ENCODE assay signal across 13 cellular contexts in the genomic region with DNA sequence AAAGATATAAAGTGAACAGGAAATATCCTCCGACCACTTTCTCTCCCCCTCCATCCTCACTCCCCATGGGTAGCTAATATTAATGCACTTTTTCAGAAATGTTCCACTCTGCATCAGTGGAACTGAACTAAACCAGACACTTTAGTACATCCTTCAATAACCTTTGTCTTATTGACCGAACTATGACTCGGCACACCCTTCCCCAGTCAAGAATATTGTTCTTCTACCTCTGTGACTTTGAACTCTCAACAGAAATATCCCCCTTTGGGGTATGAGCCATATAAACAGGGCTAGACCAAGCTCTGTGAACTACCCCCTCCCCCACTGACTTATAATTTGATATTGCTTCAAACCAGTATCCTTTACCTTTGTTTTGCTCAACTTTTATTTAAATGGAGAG.
"Had no signal": no experiment of that assay in that cellular context is flagged by ENCODE, and none has a peak within 500 bp of the region (broad histone marks: within the 10 kb centered on the region; RNA-seq: fewer than 3 reads in every experiment).

No MANE protein-coding gene starts in this region.

- H3K9me3 ChIP-seq: vagina had no signal

- H3K27ac ChIP-seq: vagina had no signal

- ATAC-seq: natural killer cell treated with Interleukin-12 subunit alpha and Interleukin-12 subunit beta and Interleukin-15 and Interleukin-18, amount 100 ng/mL, for 72 hours had no signal

- H3K36me3 Mint-ChIP-seq: activated naive CD8-positive, alpha-beta T cell treated with anti-CD3 and anti-CD28 coated beads, Interleukin-2, amount 10 ng/mL, durations not matched to agents 7 days and 5 days; natural killer cell treated with Interleukin-12 subunit alpha and Interleukin-12 subunit beta and Interleukin-15 and Interleukin-18, amount 100 ng/mL, for 72 hours had no signal

- H3K9me3 Mint-ChIP-seq: activated naive CD8-positive, alpha-beta T cell treated with anti-CD3 and anti-CD28 coated beads, Interleukin-2, amount 10 ng/mL, durations not matched to agents 7 days and 5 days; endodermal cell; natural killer cell treated with Interleukin-12 subunit alpha and Interleukin-12 subunit beta and Interleukin-15 and Interleukin-18, amount 100 ng/mL, for 72 hours; stimulated activated naive CD8-positive, alpha-beta T cell treated with anti-CD3 and anti-CD28 coated beads, Interleukin-15, Interleukin-2, amounts not matched to agents 100 ng/mL and 50 ng/mL, for 24 hours had no signal

- H3K4me3 ChIP-seq: vagina had no signal

- H3K27ac Mint-ChIP-seq: activated naive CD8-positive, alpha-beta T cell treated with anti-CD3 and anti-CD28 coated beads, Interleukin-2, amount 10 ng/mL, durations not matched to agents 7 days and 5 days; endodermal cell; natural killer cell treated with Interleukin-12 subunit alpha and Interleukin-12 subunit beta and Interleukin-15 and Interleukin-18, amount 100 ng/mL, for 72 hours; stimulated activated naive CD8-positive, alpha-beta T cell treated with anti-CD3 and anti-CD28 coated beads, Interleukin-15, Interleukin-2, amounts not matched to agents 100 ng/mL and 50 ng/mL, for 24 hours had no signal

- H3K27me3 ChIP-seq: vagina had no signal

- H3K4me3 Mint-ChIP-seq: activated naive CD8-positive, alpha-beta T cell treated with anti-CD3 and anti-CD28 coated beads, Interleukin-2, amount 10 ng/mL, durations not matched to agents 7 days and 5 days; endodermal cell; natural killer cell treated with Interleukin-12 subunit alpha and Interleukin-12 subunit beta and Interleukin-15 and Interleukin-18, amount 100 ng/mL, for 72 hours; stimulated activated naive CD8-positive, alpha-beta T cell treated with anti-CD3 and anti-CD28 coated beads, Interleukin-15, Interleukin-2, amounts not matched to agents 100 ng/mL and 50 ng/mL, for 24 hours had no signal

- H3K4me1 Mint-ChIP-seq: activated naive CD8-positive, alpha-beta T cell treated with anti-CD3 and anti-CD28 coated beads, Interleukin-2, amount 10 ng/mL, durations not matched to agents 7 days and 5 days had no signal

- H3K36me3 ChIP-seq: vagina had no signal

- DNase-seq: activated CD4-positive, alpha-beta T cell treated with anti-CD3 and anti-CD28 coated beads, Interleukin-2, amount 50 U/mL, for 48 hours; activated CD4-positive, CD25-positive, alpha-beta regulatory T cell treated with anti-CD3 and anti-CD28 coated beads, Interleukin-2, amount 50 U/mL, for 72 hours; activated naive CD8-positive, alpha-beta T cell treated with anti-CD3 and anti-CD28 coated beads, Interleukin-2, amount 10 ng/mL, durations not matched to agents 7 days and 5 days; activated T-cell treated with anti-CD3 and anti-CD28 coated beads, Interleukin-2, amount 50 U/mL, for 48 hours; anterior cingulate cortex; endodermal cell; erythroblast; hippocampal formation; stimulated activated CD4-positive, alpha-beta T cell treated with anti-CD3 and anti-CD28 coated beads, Interleukin-15, amount 100 ng/mL, for 24 hours; stimulated activated CD4-positive, alpha-beta T cell treated with anti-CD3 and anti-CD28 coated beads, Interleukin-4, amount 100 ng/mL, for 24 hours had no signal
